1 cellular context compared by ENCODE assay signal in genomic region chr12:55927588-55928502, GRCh38.
TF ChIP-seq lines count a peak whose summit lies in the region.

Gene PYM1, minus strand, starts transcription at chr12:55927894. Its CDS starts 133 bp downstream, at chr12:55927761.

TF ChIP-seq in K562, 482 proteins besides CTCF, POLR2A, EP300 and RAD21 (continued from another document and continues in another):
- TF ChIP-seq ARID3A (IDR thresholded peaks at IDR 0.05; ENCODE audit: borderline replicate concordance, low read depth, low read length) (peak; percentile 48; the same call in 1 of the 2 replicates), ZNF41 (CRISPR knock-in tag; conservative IDR thresholded peaks at IDR 0.05) (no peak), TCF15 (CRISPR knock-in tag; IDR thresholded peaks at IDR 0.05) (no peak), NFRKB (IDR thresholded peaks at IDR 0.05; ENCODE audit: low read depth) (peak; percentile 72), HMGXB4 (CRISPR knock-in tag; IDR thresholded peaks at IDR 0.05) (no peak), BRF2 (IDR thresholded peaks at IDR 0.05; ENCODE audit: borderline replicate concordance, insufficient read depth, insufficient read length) (no peak), SAFB2 (IDR thresholded peaks at IDR 0.05; ENCODE audit: borderline replicate concordance, low read depth, low read length, severe bottlenecking) (no peak), TFAP4 (CRISPR knock-in tag; IDR thresholded peaks at IDR 0.05; ENCODE audit: borderline replicate concordance) (peak; percentile 80), MXI1 (IDR thresholded peaks at IDR 0.05; ENCODE audit: low read depth, low read length) (no peak), ZFPM2 (CRISPR knock-in tag; IDR thresholded peaks at IDR 0.05) (no peak), ARID1B (IDR thresholded peaks at IDR 0.05) (peak; percentile 46; the same call in 1 of the 2 replicates), ZNF444 (CRISPR knock-in tag; IDR thresholded peaks at IDR 0.05) (no peak), POLR2AphosphoS5 (IDR thresholded peaks at IDR 0.05; ENCODE audit: control insufficient read depth, insufficient read depth, low read depth, low read length) (peak; percentile 76), TEAD2 (tag; IDR thresholded peaks at IDR 0.05) (no peak), ESRRB (CRISPR knock-in tag; IDR thresholded peaks at IDR 0.05; ENCODE audit: borderline replicate concordance) (no peak), PTBP1 (IDR thresholded peaks at IDR 0.05; ENCODE audit: low read depth, low read length) (no peak), SMARCB1 (IDR thresholded peaks at IDR 0.05; ENCODE audit: insufficient read length, low read depth) (no peak), PHF20 (IDR thresholded peaks at IDR 0.05; ENCODE audit: partially characterized antibody) (no peak), ZNF140 (CRISPR knock-in tag; IDR thresholded peaks at IDR 0.05) (no peak), ZNF23 (CRISPR knock-in tag; IDR thresholded peaks at IDR 0.05) (no peak), ZNF384 (IDR thresholded peaks at IDR 0.05; ENCODE audit: low read depth, low read length) (no peak), ZNF3 (CRISPR knock-in tag; IDR thresholded peaks at IDR 0.05) (no peak), ZNF77 (CRISPR knock-in tag; IDR thresholded peaks at IDR 0.05) (no peak), ELF1 (tag; IDR thresholded peaks at IDR 0.05) (no peak), CEBPZ (IDR thresholded peaks at IDR 0.05; ENCODE audit: borderline replicate concordance, low read depth, low read length) (no peak), SIX5 (IDR thresholded peaks at IDR 0.05; ENCODE audit: borderline replicate concordance in 1 of 2, insufficient read depth in 1 of 2, low read depth in 1 of 2, low read length in 2 of 2) (no peak), HDGF (IDR thresholded peaks at IDR 0.05) (no peak), KAT8 (IDR thresholded peaks at IDR 0.05; ENCODE audit: low read depth) (no peak), JUN (IDR thresholded peaks at IDR 0.05; ENCODE audit: borderline replicate concordance, low read depth, low read length) (no peak), JUN (CRISPR knock-in tag; IDR thresholded peaks at IDR 0.05; ENCODE audit: borderline replicate concordance) (no peak), SIN3B (IDR thresholded peaks at IDR 0.05; ENCODE audit: low read depth) (no peak), BRCA1 (IDR thresholded peaks at IDR 0.05) (no peak), BRCA1 (CRISPR knock-in tag; IDR thresholded peaks at IDR 0.05) (no peak), SAFB (IDR thresholded peaks at IDR 0.05; ENCODE audit: borderline replicate concordance, low read depth, low read length) (no peak), SRSF3 (IDR thresholded peaks at IDR 0.05; ENCODE audit: insufficient read depth, low read length) (no peak), ZNF583 (CRISPR knock-in tag; IDR thresholded peaks at IDR 0.05) (no peak), SETDB1 (IDR thresholded peaks at IDR 0.05; ENCODE audit: low read length) (no peak), HDAC8 (tag; IDR thresholded peaks at IDR 0.05) (no peak), HMBOX1 (IDR thresholded peaks at IDR 0.05) (peak; percentile 49; the same call in 1 of the 2 replicates), PCBP2 (IDR thresholded peaks at IDR 0.05; ENCODE audit: low read depth, low read length, poor library complexity, severe bottlenecking) (no peak), MTA1 (IDR thresholded peaks at IDR 0.05; ENCODE audit: borderline replicate concordance) (peak; percentile 39; the same call in 1 of the 2 replicates), ZNF282 (CRISPR knock-in tag; IDR thresholded peaks at IDR 0.05) (no peak), FOSL1 (tag; conservative IDR thresholded peaks at IDR 0.05) (no peak), CBFA2T2 (conservative IDR thresholded peaks at IDR 0.05) (no peak), ZNF695 (CRISPR knock-in tag; IDR thresholded peaks at IDR 0.05) (no peak), E2F5 (CRISPR knock-in tag; IDR thresholded peaks at IDR 0.05) (no peak), PCBP1 (IDR thresholded peaks at IDR 0.05; ENCODE audit: low read depth, low read length, poor library complexity, severe bottlenecking) (no peak), POLR3G (IDR thresholded peaks at IDR 0.05; ENCODE audit: extremely low read depth, insufficient read length, insufficient replicate concordance) (no peak), GTF2A2 (tag; IDR thresholded peaks at IDR 0.05) (no peak), FOS (IDR thresholded peaks at IDR 0.05; ENCODE audit: extremely low read depth, insufficient read length) (no peak), SAP30 (IDR thresholded peaks at IDR 0.05; ENCODE audit: borderline replicate concordance, insufficient read depth, low read depth, low read length, poor library complexity, severe bottlenecking) (no peak), KAT7 (CRISPR knock-in tag; IDR thresholded peaks at IDR 0.05; ENCODE audit: borderline replicate concordance) (peak; percentile 94), BMI1 (IDR thresholded peaks at IDR 0.05; ENCODE audit: low read length) (no peak), ETV6 (IDR thresholded peaks at IDR 0.05; ENCODE audit: borderline replicate concordance in 1 of 2, low read depth in 2 of 2, low read length in 1 of 2) (no peak), ETV6 (CRISPR knock-in tag; IDR thresholded peaks at IDR 0.05; ENCODE audit: borderline replicate concordance) (0 out of 2 replicates have a peak, but pooled peaks have one; percentile 29), RBM15 (IDR thresholded peaks at IDR 0.05; ENCODE audit: insufficient read depth, low read length) (no peak), GTF3C2 (IDR thresholded peaks at IDR 0.05; ENCODE audit: borderline replicate concordance, extremely low read depth, insufficient read length) (no peak), HNRNPLL (IDR thresholded peaks at IDR 0.05; ENCODE audit: low read depth, low read length, poor library complexity, severe bottlenecking) (peak; percentile 44)
